In the genomic region with DNA sequence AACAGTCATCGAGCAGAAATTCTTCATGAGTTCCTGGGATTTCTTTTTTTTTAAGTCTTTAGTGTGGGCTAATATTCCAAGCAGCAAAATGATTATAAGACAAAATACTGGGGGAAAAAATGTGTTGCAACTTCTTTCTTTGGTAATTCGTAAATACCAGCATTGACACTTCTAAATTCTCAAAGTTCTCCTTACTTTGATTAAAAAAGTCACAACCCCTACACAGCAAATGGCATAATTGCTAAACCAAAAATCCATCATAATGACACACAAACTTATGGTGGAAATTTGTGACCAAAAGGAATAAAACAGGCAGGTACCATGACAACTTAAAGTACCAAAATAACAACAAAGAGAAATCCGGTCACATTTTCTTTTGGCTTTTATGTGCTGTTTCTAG, we compare ENCODE assay signal across 23 cellular contexts.
DNase-seq lines count a peak whose midpoint lies in the region; FAIRE-seq and TF ChIP-seq lines count a peak whose summit lies in the region.
"Had no signal": no experiment of that assay in that cellular context is flagged by ENCODE, and none has a peak within 500 bp of the region (broad histone marks: within the 10 kb centered on the region; RNA-seq: fewer than 3 reads in every experiment).

No MANE protein-coding gene starts in this region.

- H3K9ac ChIP-seq in astrocyte (ENCODE audit: low read length) (no peak overlapping the region), trophoblast cell (ENCODE audit: low read length) (no peak overlapping the region)
- H3K9ac ChIP-seq: BLaER1 had no signal

- H3K9me3 Mint-ChIP-seq in astrocyte (ENCODE audit: unreplicated experiment): no peaks in the 10 kb centered on the region
- H3K9me3 Mint-ChIP-seq: CD14-positive monocyte; CD4-positive, alpha-beta T cell; CD8-positive, alpha-beta T cell had no signal

- H2BK12ac ChIP-seq in trophoblast cell (ENCODE audit: low read length): no peak overlapping the region

- H3K4me3 Mint-ChIP-seq in astrocyte (ENCODE audit: unreplicated experiment): no peak overlapping the region
- H3K4me3 Mint-ChIP-seq: CD14-positive monocyte; CD4-positive, alpha-beta T cell; CD8-positive, alpha-beta T cell had no signal

- H3K36me3 ChIP-seq in astrocyte (ENCODE audit: insufficient read depth, low read length): no peaks in the 10 kb centered on the region
- no peaks in the 10 kb centered on the region for H3K36me3 ChIP-seq in trophoblast cell (ENCODE audit: control insufficient read depth in 1 of 2, insufficient read depth in 2 of 2, low read length in 2 of 2)
- no peaks in the 10 kb centered on the region for H3K36me3 ChIP-seq in osteoblast (ENCODE audit: insufficient read depth, low read length)
- H3K36me3 ChIP-seq: BE2C, BLaER1 had no signal

- H3K4me2 ChIP-seq in astrocyte (ENCODE audit: low read length) (no peak overlapping the region), trophoblast cell (ENCODE audit: low read length) (no peak overlapping the region), osteoblast (ENCODE audit: insufficient read depth, low read length) (no peak overlapping the region)
- H3K4me2 ChIP-seq: BLaER1 had no signal

- no peaks in the 10 kb centered on the region for H3K79me1 ChIP-seq in trophoblast cell (ENCODE audit: low read length)

- no peak overlapping the region for H2BK5ac ChIP-seq in trophoblast cell (ENCODE audit: low read depth, low read length, poor library complexity)

- H3K27me3 Mint-ChIP-seq in astrocyte (ENCODE audit: low read depth, unreplicated experiment): no peaks in the 10 kb centered on the region

- H3K36me3 Mint-ChIP-seq in astrocyte (ENCODE audit: low read depth, unreplicated experiment): no peaks in the 10 kb centered on the region
- H3K36me3 Mint-ChIP-seq: CD14-positive monocyte; CD8-positive, alpha-beta T cell had no signal

- no peak overlapping the region for H3K4ac ChIP-seq in trophoblast cell (ENCODE audit: low read depth, low read length)

- H2AK5ac ChIP-seq in trophoblast cell (ENCODE audit: low read length): no peak overlapping the region

- FAIRE-seq in astrocyte (lab: Jason Lieb, UNC): no peak
- FAIRE-seq: A204.1, G401.6, GM12891, GM19239 had no signal

- H3K79me2 ChIP-seq in astrocyte (ENCODE audit: insufficient read depth, low read length) (no peaks in the 10 kb centered on the region), trophoblast cell (ENCODE audit: control insufficient read depth, insufficient read depth, low read length, poor library complexity) (no peaks in the 10 kb centered on the region), osteoblast (ENCODE audit: insufficient read depth, low read length) (no peaks in the 10 kb centered on the region)

- no peaks in the 10 kb centered on the region for H3K27me3 ChIP-seq in astrocyte (ENCODE audit: insufficient read depth, low read length)
- H3K27me3 ChIP-seq in trophoblast cell (ENCODE audit: insufficient read depth, low read length): no peaks in the 10 kb centered on the region
- H3K27me3 ChIP-seq in osteoblast (ENCODE audit: insufficient read depth, low read length): no peaks in the 10 kb centered on the region
- H3K27me3 ChIP-seq: BE2C, BLaER1 had no signal

- H3K14ac ChIP-seq in trophoblast cell (ENCODE audit: low read length): no peak overlapping the region

- peak; percentile 6 for DNase-seq in astrocyte (ENCODE audit: low read depth)
- DNase-seq in trophoblast cell: peak; percentile 49 to 96
- no peak for DNase-seq in osteoblast (ENCODE audit: insufficient read length, low spot score, missing footprints)
- no peak for DNase-seq in NOMO-1 (lab: John Stamatoyannopoulos, UW; ENCODE audit: unreplicated experiment in 2 of 2)
- DNase-seq in CD1c-positive myeloid dendritic cell (ENCODE audit: extremely low spot score): no peak
- DNase-seq: 8988T; ACHN; BE2C; C1 segment of cervical spinal cord; Caco-2; Calu3; CD4-positive, alpha-beta T cell; CD8-positive, alpha-beta T cell; DMS 273 treated with DMSO at 0.1 percent for 48 hours; DMS153; DMS79 treated with DMSO at 0.1 percent for 48 hours; GF-D8 had no signal

- H3K9me3 ChIP-seq in astrocyte (ENCODE audit: insufficient read depth, low read depth, low read length) (no peaks in the 10 kb centered on the region), trophoblast cell (ENCODE audit: insufficient read depth, low read depth, low read length) (no peaks in the 10 kb centered on the region), osteoblast (ENCODE audit: low read depth, low read length) (no peaks in the 10 kb centered on the region)
- H3K9me3 ChIP-seq: BE2C, BLaER1, Caco-2 had no signal

- no peak overlapping the region for H2BK120ac ChIP-seq in trophoblast cell (ENCODE audit: insufficient read depth, low read length, poor library complexity)

- WGBS in trophoblast cell (ENCODE audit: extremely low coverage, insufficient coverage, insufficient read length): no CpG with 5 or more reads among the region's 3 CpGs

- H3K23ac ChIP-seq in trophoblast cell (ENCODE audit: low read length): no peak overlapping the region

- no peak overlapping the region for H2AFZ ChIP-seq in astrocyte (ENCODE audit: low read depth, low read length)
- no peak overlapping the region for H2AFZ ChIP-seq in trophoblast cell (ENCODE audit: insufficient read depth, low read length, poor library complexity)
- no peak overlapping the region for H2AFZ ChIP-seq in osteoblast (ENCODE audit: low read length)

- no peak overlapping the region for H3K18ac ChIP-seq in trophoblast cell (ENCODE audit: low read length)

- no peak overlapping the region for H4K8ac ChIP-seq in trophoblast cell (ENCODE audit: low read depth, low read length)

- no peak overlapping the region for H4K91ac ChIP-seq in trophoblast cell (ENCODE audit: low read depth, low read length)

- no peaks in the 10 kb centered on the region for H4K20me1 ChIP-seq in astrocyte (ENCODE audit: insufficient read depth, low read length)
- H4K20me1 ChIP-seq in osteoblast (ENCODE audit: insufficient read depth, low read length): no peaks in the 10 kb centered on the region
- H4K20me1 ChIP-seq: BLaER1 had no signal

- H3K27ac ChIP-seq in astrocyte (ENCODE audit: low read depth, low read length): no peak overlapping the region
- no peak overlapping the region for H3K27ac ChIP-seq in trophoblast cell (ENCODE audit: low read depth, low read length)
- no peak overlapping the region for H3K27ac ChIP-seq in osteoblast (ENCODE audit: low read depth, low read length)
- H3K27ac ChIP-seq: BLaER1 had no signal

- H3K4me3 ChIP-seq in astrocyte (ENCODE audit: insufficient read depth, low read depth, low read length): no peak overlapping the region
- no peak overlapping the region for H3K4me3 ChIP-seq in trophoblast cell (ENCODE audit: low read depth, low read length)
- no peak overlapping the region for H3K4me3 ChIP-seq in osteoblast (ENCODE audit: insufficient read depth, low read length)
- H3K4me3 ChIP-seq: BLaER1 had no signal

- H3K4me1 ChIP-seq in astrocyte (ENCODE audit: insufficient read depth, low read length) (no peaks in the 10 kb centered on the region), trophoblast cell (ENCODE audit: control insufficient read depth in 1 of 2, insufficient read depth in 2 of 2, low read length in 2 of 2) (no peaks in the 10 kb centered on the region), osteoblast (ENCODE audit: insufficient read depth, low read length) (no peaks in the 10 kb centered on the region)
- H3K4me1 ChIP-seq: BLaER1, Caco-2 had no signal

- no peaks in the 10 kb centered on the region for H3K4me1 Mint-ChIP-seq in astrocyte (ENCODE audit: low read depth, unreplicated experiment)
- H3K4me1 Mint-ChIP-seq: CD14-positive monocyte had no signal

- no peak overlapping the region for H4K12ac ChIP-seq in trophoblast cell (ENCODE audit: low read depth, low read length)

- no peak for TF ChIP-seq CTCF in astrocyte (IDR thresholded peaks at IDR 0.05; ENCODE audit: insufficient read depth, low read depth, low read length)
- TF ChIP-seq CTCF in osteoblast (IDR thresholded peaks at IDR 0.05; ENCODE audit: extremely low read depth, low read depth, low read length): no peak

- no peak overlapping the region for H3K27ac Mint-ChIP-seq in astrocyte (ENCODE audit: unreplicated experiment)
- H3K27ac Mint-ChIP-seq: CD14-positive monocyte; CD4-positive, alpha-beta T cell; CD8-positive, alpha-beta T cell had no signal

Comparison
In these comparisons a context has a peak if more than half of its experiments do, and no peak if none do; other contexts are left out.
1. DNase-seq: peak in astrocyte (single experiment) and trophoblast cell (2 of 2); none in osteoblast (single experiment), NOMO-1 (0 of 2) and CD1c-positive myeloid dendritic cell (single experiment).